9 cellular contexts compared by ENCODE assay signal in the genomic region with DNA sequence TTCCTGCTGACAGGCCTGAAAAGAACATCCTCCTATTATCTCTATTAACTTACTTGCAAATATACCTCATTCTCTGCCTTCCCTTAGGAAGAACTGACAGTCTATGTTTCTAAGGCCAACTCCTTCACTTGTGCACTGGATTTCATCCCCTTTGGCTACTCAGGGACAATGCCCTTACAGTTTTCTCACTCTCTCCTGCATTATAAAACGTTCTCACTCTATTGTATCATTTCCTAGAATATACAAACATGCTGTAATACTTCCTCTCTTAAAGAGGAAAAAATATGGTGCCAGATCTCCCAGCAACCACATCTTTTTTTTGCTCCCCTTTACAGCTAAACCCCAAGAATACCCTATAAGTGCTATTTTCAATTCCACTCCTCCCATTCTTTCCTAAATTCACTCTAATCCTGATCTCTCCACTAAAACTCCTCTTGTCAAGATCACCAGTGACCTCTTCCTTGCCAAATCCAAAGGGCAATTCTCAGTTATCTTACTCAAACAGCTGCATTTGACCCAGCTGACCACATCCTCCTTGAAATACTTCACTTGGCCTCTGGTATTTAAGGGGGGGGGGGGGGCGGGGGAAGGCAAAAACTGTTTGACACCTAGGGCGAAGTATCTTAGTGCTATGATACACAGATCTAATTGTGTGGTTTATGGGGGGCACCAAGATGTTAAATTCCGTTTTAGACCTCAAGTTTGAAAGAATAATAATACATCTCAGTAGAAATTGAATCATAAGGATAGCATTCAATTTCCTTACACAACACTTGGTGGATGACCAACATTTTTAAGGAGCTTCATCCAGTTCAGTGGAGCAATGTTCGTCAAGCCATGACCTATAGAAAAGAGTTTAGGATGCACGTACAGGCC. TPM values are rescaled to one million over a fixed set of nuclear protein-coding genes. Genes with fewer than 3 reads are reported as not detected.
A peak's percentile ranks its signal among the peaks of the same experiment; 100 is the strongest.
DNase-seq lines count a peak whose midpoint lies in the region; ATAC-seq, FAIRE-seq and TF ChIP-seq lines count a peak whose summit lies in the region.
"Had no signal": no experiment of that assay in that cellular context is flagged by ENCODE, and none has a peak within 500 bp of the region (broad histone marks: within the 10 kb centered on the region; RNA-seq: fewer than 3 reads in every experiment).

No MANE protein-coding gene starts in this region.

- peaks cover 0 to 10% (median 8%) of the 10 kb centered on the region in 4 donors for H3K36me3 ChIP-seq in esophagus muscularis mucosa
- peaks cover 0 to 21% (median 0%) of the 10 kb centered on the region in 4 donors for H3K36me3 ChIP-seq in sigmoid colon

- no peak for ATAC-seq in HG02938 (IDR thresholded peaks at IDR 0.05; ENCODE audit: unreplicated experiment)
- no peak for ATAC-seq in HG02852 (IDR thresholded peaks at IDR 0.05; ENCODE audit: unreplicated experiment)
- ATAC-seq: effector memory CD8-positive, alpha-beta T cell had no signal

- H3K4me1 ChIP-seq in esophagus muscularis mucosa (peaks cover 29 to 57% (median 50%) of the 10 kb centered on the region in 4 donors), sigmoid colon (peaks cover 0 to 51% (median 39%) of the 10 kb centered on the region in 4 donors)

- H3K27ac ChIP-seq in esophagus muscularis mucosa (replicated peaks in 1 of 4): peak overlapping the region in 3 of 4 donors; percentile 91 to 97 (median 93)
- peak overlapping the region; percentile 95 to 97 (median 96) for H3K27ac ChIP-seq in sigmoid colon

- H3K27ac Mint-ChIP-seq in activated T-cell treated with anti-CD3 and anti-CD28 coated beads, Interleukin-2, amount 50 U/mL, for 24 hours: peak overlapping the region; percentile 45
- H3K27ac Mint-ChIP-seq: effector memory CD8-positive, alpha-beta T cell had no signal

- TF ChIP-seq POLR2A in esophagus muscularis mucosa (IDR thresholded peaks at IDR 0.05; ENCODE audit: low read depth) (no peak), sigmoid colon (IDR thresholded peaks at IDR 0.05) (no peak)

- H3K27me3 ChIP-seq in esophagus muscularis mucosa: no peaks in the 10 kb centered on the region
- no peaks in the 10 kb centered on the region for H3K27me3 ChIP-seq in sigmoid colon

- H3K27me3 Mint-ChIP-seq in activated T-cell treated with anti-CD3 and anti-CD28 coated beads, Interleukin-2, amount 50 U/mL, for 24 hours: no peaks in the 10 kb centered on the region
- H3K27me3 Mint-ChIP-seq: effector memory CD8-positive, alpha-beta T cell had no signal

- 54% methylated on average over 6 of the region's 6 CpGs for WGBS in esophagus muscularis mucosa
- 27 to 37% methylated on average over 6 of the region's 6 CpGs for WGBS in sigmoid colon, 2 donors

- TF ChIP-seq CTCF in esophagus muscularis mucosa (IDR thresholded peaks at IDR 0.05): no peak
- TF ChIP-seq CTCF in sigmoid colon (IDR thresholded peaks at IDR 0.05): no peak

- FAIRE-seq in RCC 7860 (lab: Jason Lieb, UNC): peak; percentile 22

- peaks cover 53% of the 10 kb centered on the region for H3K4me1 Mint-ChIP-seq in activated T-cell treated with anti-CD3 and anti-CD28 coated beads, Interleukin-2, amount 50 U/mL, for 24 hours (ENCODE audit: low read depth)

- no peak overlapping the region for H3K4me3 Mint-ChIP-seq in activated T-cell treated with anti-CD3 and anti-CD28 coated beads, Interleukin-2, amount 50 U/mL, for 24 hours
- H3K4me3 Mint-ChIP-seq: effector memory CD8-positive, alpha-beta T cell had no signal

- intact Hi-C loops in esophagus muscularis mucosa (cut with DNase I): no loop called here
- intact Hi-C loops in sigmoid colon (cut with DNase I): loop anchor here (5.0 to 10.0 kb wide), 5 partner anchors 160 to 1562 kb away; a partner anchor contains a TSS

- DNase-seq in activated T-cell treated with anti-CD3 and anti-CD28 coated beads, Interleukin-2, amount 50 U/mL, for 24 hours: no peak
- DNase-seq in activated T-cell treated with anti-CD3 and anti-CD28 coated beads for 4 hours (no peak), RCC 7860 (ENCODE audit: low spot score) (peak; percentile 68), esophagus muscularis mucosa (ENCODE audit: extremely low spot score) (no peak), sigmoid colon (no peak), NCI-H748 (lab: John Stamatoyannopoulos, UW; ENCODE audit: unreplicated experiment) (no peak)

- H3K36me3 Mint-ChIP-seq in activated T-cell treated with anti-CD3 and anti-CD28 coated beads, Interleukin-2, amount 50 U/mL, for 24 hours (ENCODE audit: low read depth): peaks cover 67% of the 10 kb centered on the region

- H3K9me3 ChIP-seq in esophagus muscularis mucosa (no peaks in the 10 kb centered on the region), sigmoid colon (no peaks in the 10 kb centered on the region)

- TF ChIP-seq EP300 in esophagus muscularis mucosa (IDR thresholded peaks at IDR 0.05): no peak
- no peak for TF ChIP-seq EP300 in sigmoid colon (IDR thresholded peaks at IDR 0.05)

- H3K4me3 ChIP-seq in esophagus muscularis mucosa (peak overlapping the region; percentile 67 to 88 (median 74)), sigmoid colon (peak overlapping the region; percentile 63 to 72 (median 66))

- H3K9me3 Mint-ChIP-seq in activated T-cell treated with anti-CD3 and anti-CD28 coated beads, Interleukin-2, amount 50 U/mL, for 24 hours: no peaks in the 10 kb centered on the region
- H3K9me3 Mint-ChIP-seq: effector memory CD8-positive, alpha-beta T cell had no signal

RNA-seq across cellular contexts. Expression of a gene that starts 1.6 kb away (rescaled TPM):
- total RNA-seq in esophagus muscularis mucosa: 10 to 100 TPM; 10.9 to 20.8 (median 18.4) TPM
- 10 to 100 TPM; 19.4 to 41.5 (median 24.5) TPM for total RNA-seq in sigmoid colon
- polyA plus RNA-seq in sigmoid colon: 10 to 100 TPM; 21.7 to 38.8 (median 30.6) TPM

RNA-seq across cellular contexts. Expression of a gene that starts 1.7 kb away (rescaled TPM):
- total RNA-seq in esophagus muscularis mucosa: 10 to 100 TPM; 11.0 to 21.2 (median 12.8) TPM
- total RNA-seq in sigmoid colon: 10 to 100 TPM; 17.1 to 38.8 (median 20.0) TPM
- polyA plus RNA-seq in sigmoid colon: 1 to 10 TPM; 4.8 to 9.9 (median 6.6) TPM

RNA-seq across cellular contexts. Expression of a gene that starts 43.3 kb away (rescaled TPM):
- not detected for total RNA-seq in esophagus muscularis mucosa
- not detected for total RNA-seq in sigmoid colon
- under 1 TPM in 1 of 3 donors, not detected in 2; 0.06 TPM for polyA plus RNA-seq in sigmoid colon
